Comparison of ENCODE assay signal across 9 cellular contexts in the genomic region with DNA sequence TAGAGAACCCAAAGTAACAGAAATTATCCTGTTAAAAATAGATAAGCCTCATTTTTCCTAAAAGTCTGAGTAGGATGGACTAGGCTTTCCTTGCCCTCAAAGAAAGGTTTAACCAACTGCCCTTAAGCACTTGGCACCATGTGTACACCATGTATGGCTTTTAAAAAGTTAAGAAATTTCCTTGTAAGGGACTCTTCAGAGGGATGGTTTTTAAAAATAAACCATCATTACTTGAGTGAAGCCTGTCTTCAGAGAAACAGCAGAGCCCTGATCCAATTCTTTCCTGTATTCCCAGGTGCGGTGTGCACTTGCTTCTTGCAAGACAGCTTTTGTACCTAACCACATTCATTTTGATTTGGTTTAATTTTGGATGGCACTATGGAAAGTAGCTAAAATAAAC. TPM values are rescaled to one million over a fixed set of nuclear protein-coding genes. Genes with fewer than 3 reads are reported as not detected.
DNase-seq lines count a peak whose midpoint lies in the region; ATAC-seq and TF ChIP-seq lines count a peak whose summit lies in the region.
"Had no signal": no experiment of that assay in that cellular context is flagged by ENCODE, and none has a peak within 500 bp of the region (broad histone marks: within the 10 kb centered on the region; RNA-seq: fewer than 3 reads in every experiment).

No MANE protein-coding gene starts in this region.

- H3K4me1 ChIP-seq in left ventricle myocardium inferior: peaks cover 38% of the 10 kb centered on the region

- peak overlapping the region; percentile 86 for H3K4me3 Mint-ChIP-seq in activated naive CD8-positive, alpha-beta T cell treated with anti-CD3 and anti-CD28 coated beads for 36 hours
- peak overlapping the region; percentile 43 for H3K4me3 Mint-ChIP-seq in memory B cell

- intact Hi-C loops in left ventricle myocardium inferior (cut with micrococcal nuclease): no loop called here
- intact Hi-C loops in Right ventricle myocardium superior (cut with DNase I): no loop called here

- H3K27me3 ChIP-seq in left ventricle myocardium inferior (ENCODE audit: low read depth): no peaks in the 10 kb centered on the region

- H3K27ac Mint-ChIP-seq in activated naive CD8-positive, alpha-beta T cell treated with anti-CD3 and anti-CD28 coated beads for 36 hours: peak overlapping the region; percentile 61
- H3K27ac Mint-ChIP-seq in memory B cell: peak overlapping the region; percentile 99

- DNase-seq in left ventricle myocardium inferior (no peak), Right ventricle myocardium superior (no peak), memory B cell (ENCODE audit: low spot score in 2 of 2) (no peak), NCI-H187 treated with DMSO at 0.1 percent for 48 hours (lab: John Stamatoyannopoulos, UW) (no peak)
- no peak for DNase-seq in activated naive CD8-positive, alpha-beta T cell treated with anti-CD3 and anti-CD28 coated beads for 36 hours
- DNase-seq in activated CD4-positive, alpha-beta T cell treated with anti-CD3 and anti-CD28 coated beads, Interleukin-2, amount 50 U/mL, for 1 hour: no peak
- DNase-seq: NCI-H1048 had no signal

- TF ChIP-seq CTCF in left ventricle myocardium inferior (IDR thresholded peaks at IDR 0.05; ENCODE audit: borderline replicate concordance): no peak

- peak overlapping the region; percentile 81 for H3K4me3 ChIP-seq in left ventricle myocardium inferior

- peaks cover 7% of the 10 kb centered on the region for H3K36me3 ChIP-seq in left ventricle myocardium inferior

- peaks cover 41% of the 10 kb centered on the region for H3K9me3 ChIP-seq in left ventricle myocardium inferior (replicated peaks)

- H3K9me3 Mint-ChIP-seq in activated naive CD8-positive, alpha-beta T cell treated with anti-CD3 and anti-CD28 coated beads for 36 hours: peaks cover 39% of the 10 kb centered on the region
- H3K9me3 Mint-ChIP-seq in memory B cell: peaks cover 12% of the 10 kb centered on the region

- no peak for ATAC-seq in Right ventricle myocardium superior (ENCODE audit: poor library complexity)
- no peak for ATAC-seq in memory B cell (ENCODE audit: low read depth)
- no peak for ATAC-seq in activated CD4-positive, CD25-positive, alpha-beta regulatory T cell treated with anti-CD3 and anti-CD28 coated beads, Interleukin-2, amount 50 U/mL, for 24 hours
- ATAC-seq in HG03159 (IDR thresholded peaks at IDR 0.05; ENCODE audit: unreplicated experiment): no peak

- H3K4me1 Mint-ChIP-seq in activated naive CD8-positive, alpha-beta T cell treated with anti-CD3 and anti-CD28 coated beads for 36 hours: peaks cover 32% of the 10 kb centered on the region
- peaks cover 18% of the 10 kb centered on the region for H3K4me1 Mint-ChIP-seq in memory B cell

- no peaks in the 10 kb centered on the region for H3K27me3 Mint-ChIP-seq in activated naive CD8-positive, alpha-beta T cell treated with anti-CD3 and anti-CD28 coated beads for 36 hours
- no peaks in the 10 kb centered on the region for H3K27me3 Mint-ChIP-seq in memory B cell

- peak overlapping the region; percentile 98 for H3K27ac ChIP-seq in left ventricle myocardium inferior (replicated peaks)

- H3K36me3 Mint-ChIP-seq in activated naive CD8-positive, alpha-beta T cell treated with anti-CD3 and anti-CD28 coated beads for 36 hours: peaks cover 61% of the 10 kb centered on the region
- peaks cover 4% of the 10 kb centered on the region for H3K36me3 Mint-ChIP-seq in memory B cell

RNA-seq across cellular contexts. Expression of gene NEMP2, which starts 1.1 kb away (rescaled TPM):
- total RNA-seq in left ventricle myocardium inferior (1.5 TPM), Right ventricle myocardium superior (1.7 TPM)
- 10 to 100 TPM; 14.5 to 15.7 TPM for total RNA-seq in activated naive CD8-positive, alpha-beta T cell treated with anti-CD3 and anti-CD28 coated beads for 36 hours
